Comparison of ENCODE assay signal across 15 cellular contexts in the genomic region with DNA sequence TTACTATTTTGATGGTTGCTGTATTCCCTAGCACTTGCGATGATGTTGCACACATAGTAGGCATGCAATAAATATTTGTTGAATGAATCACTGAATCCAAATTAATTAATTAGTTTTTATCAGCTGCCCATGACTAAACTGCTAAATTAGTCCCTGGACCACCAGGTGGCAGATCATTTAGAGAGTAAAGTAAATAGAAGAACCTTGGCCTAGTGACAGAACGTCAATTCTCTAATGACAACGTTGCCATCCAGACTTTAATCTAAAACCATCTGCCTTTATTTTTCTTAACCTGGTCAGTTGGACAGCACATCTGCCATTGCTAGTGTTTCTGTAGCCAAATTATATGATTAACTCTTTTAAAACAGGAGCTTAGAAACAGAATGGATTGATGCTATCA.
DNase-seq lines count a peak whose midpoint lies in the region; ATAC-seq and TF ChIP-seq lines count a peak whose summit lies in the region.
"Had no signal": no experiment of that assay in that cellular context is flagged by ENCODE, and none has a peak within 500 bp of the region (broad histone marks: within the 10 kb centered on the region; RNA-seq: fewer than 3 reads in every experiment).

No MANE protein-coding gene starts in this region.

- H2AFZ ChIP-seq in Karpas-422 (ENCODE audit: low read length) (no peak overlapping the region), osteoblast (ENCODE audit: low read length) (no peak overlapping the region)

- H3K36me3 ChIP-seq in Karpas-422 (ENCODE audit: insufficient read depth, low read length) (no peaks in the 10 kb centered on the region), osteoblast (ENCODE audit: insufficient read depth, low read length) (no peaks in the 10 kb centered on the region)
- H3K36me3 ChIP-seq: HAP-1, MG63, upper lobe of left lung had no signal

- no peaks in the 10 kb centered on the region for H3K4me1 ChIP-seq in Karpas-422 (ENCODE audit: low read length)
- H3K4me1 ChIP-seq in osteoblast (ENCODE audit: insufficient read depth, low read length) = no peaks in the 10 kb centered on the region
- H3K4me1 ChIP-seq: HAP-1, upper lobe of left lung had no signal

- no peaks in the 10 kb centered on the region for H3K27me3 ChIP-seq in Karpas-422 (ENCODE audit: low read length)
- no peaks in the 10 kb centered on the region for H3K27me3 ChIP-seq in osteoblast (ENCODE audit: insufficient read depth, low read length)
- H3K27me3 ChIP-seq: MG63, upper lobe of left lung had no signal

- H3K9me3 ChIP-seq in Karpas-422 (ENCODE audit: low read length) = no peaks in the 10 kb centered on the region
- H3K9me3 ChIP-seq in osteoblast (ENCODE audit: low read depth, low read length) = peaks cover 4% of the 10 kb centered on the region
- H3K9me3 ChIP-seq: HAP-1, MG63, upper lobe of left lung had no signal

- H3K79me2 ChIP-seq in Karpas-422 (ENCODE audit: low read length) = no peaks in the 10 kb centered on the region
- no peaks in the 10 kb centered on the region for H3K79me2 ChIP-seq in osteoblast (ENCODE audit: insufficient read depth, low read length)

- TF ChIP-seq CTCF in osteoblast (IDR thresholded peaks at IDR 0.05; ENCODE audit: extremely low read depth, low read depth, low read length) = no peak

- ATAC-seq in HG03354 (IDR thresholded peaks at IDR 0.05; ENCODE audit: poor library complexity, severe bottlenecking, unreplicated experiment) = no peak
- ATAC-seq: activated T-cell treated with anti-CD3 and anti-CD28 coated beads, Interleukin-2, amount 50 U/mL, for 4 hours had no signal

- H3K9ac ChIP-seq in Karpas-422 (ENCODE audit: low read length) = no peak overlapping the region

- H4K20me1 ChIP-seq in Karpas-422 (ENCODE audit: insufficient read depth, low read depth, low read length) (no peaks in the 10 kb centered on the region), osteoblast (ENCODE audit: insufficient read depth, low read length) (no peaks in the 10 kb centered on the region)

- 0 out of 2 replicates have a peak, but pooled peaks cover 3% of the 10 kb centered on the region for H3K9me2 ChIP-seq in Karpas-422 (replicated peaks; ENCODE audit: insufficient read depth, low read length)

- no peak overlapping the region for H3K4me2 ChIP-seq in Karpas-422 (ENCODE audit: low read depth, low read length, poor library complexity, severe bottlenecking)
- H3K4me2 ChIP-seq in osteoblast (ENCODE audit: insufficient read depth, low read length) = no peak overlapping the region

- DNase-seq in NCI-H510A treated with DMSO at 0.1 percent for 48 hours (lab: John Stamatoyannopoulos, UW) (peak; percentile 13), NCI-H510A (lab: John Stamatoyannopoulos, UW) (no peak), NCI-H2081 (lab: John Stamatoyannopoulos, UW) (peak; percentile 54 to 79), NCI-H82 treated with DMSO at 0.1 percent for 48 hours (lab: John Stamatoyannopoulos, UW; ENCODE audit: unreplicated experiment) (peak; percentile 98), MV-4-11 (lab: John Stamatoyannopoulos, UW) (no peak), Karpas-422 (no peak), osteoblast (ENCODE audit: insufficient read length, low spot score, missing footprints) (no peak)
- DNase-seq: activated CD4-positive, CD25-positive, alpha-beta regulatory T cell treated with anti-CD3 and anti-CD28 coated beads, Interleukin-2, amount 50 U/mL, for 72 hours; activated naive CD4-positive, alpha-beta T cell treated with Interleukin-2 at 50 U/mL for 16 hours; activated T-cell treated with anti-CD3 and anti-CD28 coated beads, Interleukin-2, amount 50 U/mL, for 4 hours; C1 segment of cervical spinal cord; MG63; upper lobe of left lung had no signal

- H3K4me3 ChIP-seq in Karpas-422 (ENCODE audit: low read length) = no peak overlapping the region
- no peak overlapping the region for H3K4me3 ChIP-seq in osteoblast (ENCODE audit: insufficient read depth, low read length)
- H3K4me3 ChIP-seq: HAP-1, MG63, upper lobe of left lung had no signal

- H3K27ac ChIP-seq in Karpas-422 (ENCODE audit: low read length) (no peak overlapping the region), osteoblast (ENCODE audit: low read depth, low read length) (no peak overlapping the region)
- H3K27ac ChIP-seq: upper lobe of left lung had no signal

Comparison
In these comparisons a context has a peak if more than half of its experiments do, and no peak if none do; other contexts are left out.
1. DNase-seq: peak in NCI-H510A treated with DMSO at 0.1 percent for 48 hours (single experiment), NCI-H2081 (2 of 2) and NCI-H82 treated with DMSO at 0.1 percent for 48 hours (single experiment); none in NCI-H510A (single experiment), MV-4-11 (single experiment), Karpas-422 (single experiment) and osteoblast (single experiment).